In the genomic region with DNA sequence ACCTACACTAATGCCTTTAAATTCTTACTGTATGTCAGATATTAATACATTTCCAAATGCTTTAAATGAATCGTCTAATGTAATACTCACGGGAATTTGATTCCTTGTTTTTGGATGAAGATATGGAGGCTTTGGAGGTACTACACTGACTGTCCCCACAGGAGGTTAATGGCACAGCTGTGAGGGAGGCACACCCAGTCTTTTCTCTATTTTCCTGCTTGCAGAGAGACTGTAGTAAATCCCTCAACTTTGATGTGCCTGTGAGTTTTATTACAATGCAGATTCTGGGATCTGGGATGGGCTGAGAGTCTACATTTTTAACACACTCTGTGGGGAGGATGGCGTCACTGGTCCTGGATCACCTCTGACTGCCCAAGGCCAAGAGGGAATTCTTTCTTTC, we compare ENCODE assay signal across 1 cellular context.
TF ChIP-seq lines count a peak whose summit lies in the region.

No MANE protein-coding gene starts in this region.

TF ChIP-seq in GM23338, 12 proteins besides CTCF, POLR2A, EP300 and RAD21 (continued from another document):
- TF ChIP-seq, protein P1, sequence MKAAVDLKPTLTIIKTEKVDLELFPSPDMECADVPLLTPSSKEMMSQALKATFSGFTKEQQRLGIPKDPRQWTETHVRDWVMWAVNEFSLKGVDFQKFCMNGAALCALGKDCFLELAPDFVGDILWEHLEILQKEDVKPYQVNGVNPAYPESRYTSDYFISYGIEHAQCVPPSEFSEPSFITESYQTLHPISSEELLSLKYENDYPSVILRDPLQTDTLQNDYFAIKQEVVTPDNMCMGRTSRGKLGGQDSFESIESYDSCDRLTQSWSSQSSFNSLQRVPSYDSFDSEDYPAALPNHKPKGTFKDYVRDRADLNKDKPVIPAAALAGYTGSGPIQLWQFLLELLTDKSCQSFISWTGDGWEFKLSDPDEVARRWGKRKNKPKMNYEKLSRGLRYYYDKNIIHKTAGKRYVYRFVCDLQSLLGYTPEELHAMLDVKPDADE (IDR thresholded peaks at IDR 0.05): no peak
- no peak for TF ChIP-seq CREB1 (CRISPR knock-in tag; IDR thresholded peaks at IDR 0.05; ENCODE audit: low read depth)
- TF ChIP-seq ZNF331 (CRISPR knock-in tag; IDR thresholded peaks at IDR 0.05; ENCODE audit: low read depth): no peak
- TF ChIP-seq STAT1 (IDR thresholded peaks at IDR 0.05; ENCODE audit: unreplicated experiment): no peak
- TF ChIP-seq, protein P2, sequence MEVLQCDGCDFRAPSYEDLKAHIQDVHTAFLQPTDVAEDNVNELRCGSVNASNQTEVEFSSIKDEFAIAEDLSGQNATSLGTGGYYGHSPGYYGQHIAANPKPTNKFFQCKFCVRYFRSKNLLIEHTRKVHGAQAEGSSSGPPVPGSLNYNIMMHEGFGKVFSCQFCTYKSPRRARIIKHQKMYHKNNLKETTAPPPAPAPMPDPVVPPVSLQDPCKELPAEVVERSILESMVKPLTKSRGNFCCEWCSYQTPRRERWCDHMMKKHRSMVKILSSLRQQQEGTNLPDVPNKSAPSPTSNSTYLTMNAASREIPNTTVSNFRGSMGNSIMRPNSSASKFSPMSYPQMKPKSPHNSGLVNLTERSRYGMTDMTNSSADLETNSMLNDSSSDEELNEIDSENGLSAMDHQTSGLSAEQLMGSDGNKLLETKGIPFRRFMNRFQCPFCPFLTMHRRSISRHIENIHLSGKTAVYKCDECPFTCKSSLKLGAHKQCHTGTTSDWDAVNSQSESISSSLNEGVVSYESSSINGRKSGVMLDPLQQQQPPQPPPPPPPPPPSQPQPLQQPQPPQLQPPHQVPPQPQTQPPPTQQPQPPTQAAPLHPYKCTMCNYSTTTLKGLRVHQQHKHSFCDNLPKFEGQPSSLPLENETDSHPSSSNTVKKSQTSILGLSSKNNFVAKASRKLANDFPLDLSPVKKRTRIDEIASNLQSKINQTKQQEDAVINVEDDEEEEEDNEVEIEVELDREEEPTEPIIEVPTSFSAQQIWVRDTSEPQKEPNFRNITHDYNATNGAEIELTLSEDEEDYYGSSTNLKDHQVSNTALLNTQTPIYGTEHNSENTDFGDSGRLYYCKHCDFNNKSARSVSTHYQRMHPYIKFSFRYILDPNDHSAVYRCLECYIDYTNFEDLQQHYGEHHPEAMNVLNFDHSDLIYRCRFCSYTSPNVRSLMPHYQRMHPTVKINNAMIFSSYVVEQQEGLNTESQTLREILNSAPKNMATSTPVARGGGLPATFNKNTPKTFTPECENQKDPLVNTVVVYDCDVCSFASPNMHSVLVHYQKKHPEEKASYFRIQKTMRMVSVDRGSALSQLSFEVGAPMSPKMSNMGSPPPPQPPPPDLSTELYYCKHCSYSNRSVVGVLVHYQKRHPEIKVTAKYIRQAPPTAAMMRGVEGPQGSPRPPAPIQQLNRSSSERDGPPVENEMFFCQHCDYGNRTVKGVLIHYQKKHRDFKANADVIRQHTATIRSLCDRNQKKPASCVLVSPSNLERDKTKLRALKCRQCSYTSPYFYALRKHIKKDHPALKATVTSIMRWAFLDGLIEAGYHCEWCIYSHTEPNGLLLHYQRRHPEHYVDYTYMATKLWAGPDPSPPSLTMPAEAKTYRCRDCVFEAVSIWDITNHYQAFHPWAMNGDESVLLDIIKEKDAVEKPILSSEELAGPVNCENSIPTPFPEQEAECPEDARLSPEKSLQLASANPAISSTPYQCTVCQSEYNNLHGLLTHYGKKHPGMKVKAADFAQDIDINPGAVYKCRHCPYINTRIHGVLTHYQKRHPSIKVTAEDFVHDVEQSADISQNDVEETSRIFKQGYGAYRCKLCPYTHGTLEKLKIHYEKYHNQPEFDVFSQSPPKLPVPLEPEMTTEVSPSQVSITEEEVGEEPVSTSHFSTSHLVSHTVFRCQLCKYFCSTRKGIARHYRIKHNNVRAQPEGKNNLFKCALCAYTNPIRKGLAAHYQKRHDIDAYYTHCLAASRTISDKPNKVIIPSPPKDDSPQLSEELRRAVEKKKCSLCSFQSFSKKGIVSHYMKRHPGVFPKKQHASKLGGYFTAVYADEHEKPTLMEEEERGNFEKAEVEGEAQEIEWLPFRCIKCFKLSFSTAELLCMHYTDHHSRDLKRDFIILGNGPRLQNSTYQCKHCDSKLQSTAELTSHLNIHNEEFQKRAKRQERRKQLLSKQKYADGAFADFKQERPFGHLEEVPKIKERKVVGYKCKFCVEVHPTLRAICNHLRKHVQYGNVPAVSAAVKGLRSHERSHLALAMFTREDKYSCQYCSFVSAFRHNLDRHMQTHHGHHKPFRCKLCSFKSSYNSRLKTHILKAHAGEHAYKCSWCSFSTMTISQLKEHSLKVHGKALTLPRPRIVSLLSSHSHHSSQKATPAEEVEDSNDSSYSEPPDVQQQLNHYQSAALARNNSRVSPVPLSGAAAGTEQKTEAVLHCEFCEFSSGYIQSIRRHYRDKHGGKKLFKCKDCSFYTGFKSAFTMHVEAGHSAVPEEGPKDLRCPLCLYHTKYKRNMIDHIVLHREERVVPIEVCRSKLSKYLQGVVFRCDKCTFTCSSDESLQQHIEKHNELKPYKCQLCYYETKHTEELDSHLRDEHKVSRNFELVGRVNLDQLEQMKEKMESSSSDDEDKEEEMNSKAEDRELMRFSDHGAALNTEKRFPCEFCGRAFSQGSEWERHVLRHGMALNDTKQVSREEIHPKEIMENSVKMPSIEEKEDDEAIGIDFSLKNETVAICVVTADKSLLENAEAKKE (CRISPR knock-in tag; IDR thresholded peaks at IDR 0.05): no peak
TF ChIP-seq in GM23338: peak in this region for 0.
